1 cellular context compared by ENCODE assay signal in the genomic region with DNA sequence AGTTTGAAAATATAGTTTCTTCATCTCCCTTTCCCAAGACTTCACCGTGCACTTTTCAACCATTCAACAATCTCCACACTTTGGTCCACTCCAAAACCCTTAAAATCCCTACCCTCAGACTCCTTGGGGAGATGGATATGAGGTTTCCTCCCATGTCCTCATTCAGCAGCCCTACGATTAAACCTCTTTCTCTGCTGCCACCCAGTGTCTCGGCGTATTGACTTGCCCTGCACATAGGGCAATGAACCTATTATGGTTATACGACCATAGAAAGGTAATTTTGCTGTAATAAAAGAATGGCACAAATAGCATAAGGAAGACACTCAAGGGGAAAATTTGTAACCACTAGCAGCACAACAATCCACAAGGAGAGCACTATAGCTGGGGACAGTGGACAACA.
TF ChIP-seq lines count a peak whose summit lies in the region.

No MANE protein-coding gene starts in this region.

TF ChIP-seq in H1, 55 proteins besides CTCF, POLR2A, EP300 and RAD21 (continued from another document):
- TF ChIP-seq, protein P1, sequence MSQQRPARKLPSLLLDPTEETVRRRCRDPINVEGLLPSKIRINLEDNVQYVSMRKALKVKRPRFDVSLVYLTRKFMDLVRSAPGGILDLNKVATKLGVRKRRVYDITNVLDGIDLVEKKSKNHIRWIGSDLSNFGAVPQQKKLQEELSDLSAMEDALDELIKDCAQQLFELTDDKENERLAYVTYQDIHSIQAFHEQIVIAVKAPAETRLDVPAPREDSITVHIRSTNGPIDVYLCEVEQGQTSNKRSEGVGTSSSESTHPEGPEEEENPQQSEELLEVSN (IDR thresholded peaks at IDR 0.05) = no peak
- TF ChIP-seq, protein P2, sequence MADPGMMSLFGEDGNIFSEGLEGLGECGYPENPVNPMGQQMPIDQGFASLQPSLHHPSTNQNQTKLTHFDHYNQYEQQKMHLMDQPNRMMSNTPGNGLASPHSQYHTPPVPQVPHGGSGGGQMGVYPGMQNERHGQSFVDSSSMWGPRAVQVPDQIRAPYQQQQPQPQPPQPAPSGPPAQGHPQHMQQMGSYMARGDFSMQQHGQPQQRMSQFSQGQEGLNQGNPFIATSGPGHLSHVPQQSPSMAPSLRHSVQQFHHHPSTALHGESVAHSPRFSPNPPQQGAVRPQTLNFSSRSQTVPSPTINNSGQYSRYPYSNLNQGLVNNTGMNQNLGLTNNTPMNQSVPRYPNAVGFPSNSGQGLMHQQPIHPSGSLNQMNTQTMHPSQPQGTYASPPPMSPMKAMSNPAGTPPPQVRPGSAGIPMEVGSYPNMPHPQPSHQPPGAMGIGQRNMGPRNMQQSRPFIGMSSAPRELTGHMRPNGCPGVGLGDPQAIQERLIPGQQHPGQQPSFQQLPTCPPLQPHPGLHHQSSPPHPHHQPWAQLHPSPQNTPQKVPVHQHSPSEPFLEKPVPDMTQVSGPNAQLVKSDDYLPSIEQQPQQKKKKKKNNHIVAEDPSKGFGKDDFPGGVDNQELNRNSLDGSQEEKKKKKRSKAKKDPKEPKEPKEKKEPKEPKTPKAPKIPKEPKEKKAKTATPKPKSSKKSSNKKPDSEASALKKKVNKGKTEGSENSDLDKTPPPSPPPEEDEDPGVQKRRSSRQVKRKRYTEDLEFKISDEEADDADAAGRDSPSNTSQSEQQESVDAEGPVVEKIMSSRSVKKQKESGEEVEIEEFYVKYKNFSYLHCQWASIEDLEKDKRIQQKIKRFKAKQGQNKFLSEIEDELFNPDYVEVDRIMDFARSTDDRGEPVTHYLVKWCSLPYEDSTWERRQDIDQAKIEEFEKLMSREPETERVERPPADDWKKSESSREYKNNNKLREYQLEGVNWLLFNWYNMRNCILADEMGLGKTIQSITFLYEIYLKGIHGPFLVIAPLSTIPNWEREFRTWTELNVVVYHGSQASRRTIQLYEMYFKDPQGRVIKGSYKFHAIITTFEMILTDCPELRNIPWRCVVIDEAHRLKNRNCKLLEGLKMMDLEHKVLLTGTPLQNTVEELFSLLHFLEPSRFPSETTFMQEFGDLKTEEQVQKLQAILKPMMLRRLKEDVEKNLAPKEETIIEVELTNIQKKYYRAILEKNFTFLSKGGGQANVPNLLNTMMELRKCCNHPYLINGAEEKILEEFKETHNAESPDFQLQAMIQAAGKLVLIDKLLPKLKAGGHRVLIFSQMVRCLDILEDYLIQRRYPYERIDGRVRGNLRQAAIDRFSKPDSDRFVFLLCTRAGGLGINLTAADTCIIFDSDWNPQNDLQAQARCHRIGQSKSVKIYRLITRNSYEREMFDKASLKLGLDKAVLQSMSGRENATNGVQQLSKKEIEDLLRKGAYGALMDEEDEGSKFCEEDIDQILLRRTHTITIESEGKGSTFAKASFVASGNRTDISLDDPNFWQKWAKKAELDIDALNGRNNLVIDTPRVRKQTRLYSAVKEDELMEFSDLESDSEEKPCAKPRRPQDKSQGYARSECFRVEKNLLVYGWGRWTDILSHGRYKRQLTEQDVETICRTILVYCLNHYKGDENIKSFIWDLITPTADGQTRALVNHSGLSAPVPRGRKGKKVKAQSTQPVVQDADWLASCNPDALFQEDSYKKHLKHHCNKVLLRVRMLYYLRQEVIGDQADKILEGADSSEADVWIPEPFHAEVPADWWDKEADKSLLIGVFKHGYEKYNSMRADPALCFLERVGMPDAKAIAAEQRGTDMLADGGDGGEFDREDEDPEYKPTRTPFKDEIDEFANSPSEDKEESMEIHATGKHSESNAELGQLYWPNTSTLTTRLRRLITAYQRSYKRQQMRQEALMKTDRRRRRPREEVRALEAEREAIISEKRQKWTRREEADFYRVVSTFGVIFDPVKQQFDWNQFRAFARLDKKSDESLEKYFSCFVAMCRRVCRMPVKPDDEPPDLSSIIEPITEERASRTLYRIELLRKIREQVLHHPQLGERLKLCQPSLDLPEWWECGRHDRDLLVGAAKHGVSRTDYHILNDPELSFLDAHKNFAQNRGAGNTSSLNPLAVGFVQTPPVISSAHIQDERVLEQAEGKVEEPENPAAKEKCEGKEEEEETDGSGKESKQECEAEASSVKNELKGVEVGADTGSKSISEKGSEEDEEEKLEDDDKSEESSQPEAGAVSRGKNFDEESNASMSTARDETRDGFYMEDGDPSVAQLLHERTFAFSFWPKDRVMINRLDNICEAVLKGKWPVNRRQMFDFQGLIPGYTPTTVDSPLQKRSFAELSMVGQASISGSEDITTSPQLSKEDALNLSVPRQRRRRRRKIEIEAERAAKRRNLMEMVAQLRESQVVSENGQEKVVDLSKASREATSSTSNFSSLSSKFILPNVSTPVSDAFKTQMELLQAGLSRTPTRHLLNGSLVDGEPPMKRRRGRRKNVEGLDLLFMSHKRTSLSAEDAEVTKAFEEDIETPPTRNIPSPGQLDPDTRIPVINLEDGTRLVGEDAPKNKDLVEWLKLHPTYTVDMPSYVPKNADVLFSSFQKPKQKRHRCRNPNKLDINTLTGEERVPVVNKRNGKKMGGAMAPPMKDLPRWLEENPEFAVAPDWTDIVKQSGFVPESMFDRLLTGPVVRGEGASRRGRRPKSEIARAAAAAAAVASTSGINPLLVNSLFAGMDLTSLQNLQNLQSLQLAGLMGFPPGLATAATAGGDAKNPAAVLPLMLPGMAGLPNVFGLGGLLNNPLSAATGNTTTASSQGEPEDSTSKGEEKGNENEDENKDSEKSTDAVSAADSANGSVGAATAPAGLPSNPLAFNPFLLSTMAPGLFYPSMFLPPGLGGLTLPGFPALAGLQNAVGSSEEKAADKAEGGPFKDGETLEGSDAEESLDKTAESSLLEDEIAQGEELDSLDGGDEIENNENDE (IDR thresholded peaks at IDR 0.05; ENCODE audit: insufficient replicate concordance, low read length) = no peak
- TF ChIP-seq GTF2F1 (IDR thresholded peaks at IDR 0.05; ENCODE audit: borderline replicate concordance, low read depth, low read length) (no peak), POU5F1 (IDR thresholded peaks at IDR 0.05; ENCODE audit: low read depth, low read length) (no peak), SRF (IDR thresholded peaks at IDR 0.05; ENCODE audit: low read depth, low read length) (no peak), KDM5A (IDR thresholded peaks at IDR 0.05; ENCODE audit: low read length) (no peak), BRCA1 (IDR thresholded peaks at IDR 0.05; ENCODE audit: low read depth, low read length) (no peak), GABPA (IDR thresholded peaks at IDR 0.05; ENCODE audit: borderline replicate concordance, insufficient read depth, low read length) (no peak)
